Comparison of ENCODE assay signal across 11 cellular contexts in genomic region chr10:88288621-88289059, GRCh38.
DNase-seq lines count a peak whose midpoint lies in the region; ATAC-seq, FAIRE-seq and TF ChIP-seq lines count a peak whose summit lies in the region.
"Had no signal": no experiment of that assay in that cellular context is flagged by ENCODE, and none has a peak within 500 bp of the region (broad histone marks: within the 10 kb centered on the region; RNA-seq: fewer than 3 reads in every experiment).

No MANE protein-coding gene starts in this region.

- peak overlapping the region in 6 of 11 experiments; percentile 2 to 45 (median 20); a peak in 7 of 22 replicates for H3K4me2 ChIP-seq in BLaER1 treated with 17β-estradiol and CSF1 and Interleukin-3, amounts not matched to agents 10 nM and 100 nM

- FAIRE-seq in GM19239 (lab: Jason Lieb, UNC) = peak; percentile 94

- H3K4me1 ChIP-seq in BLaER1 treated with 17β-estradiol and CSF1 and Interleukin-3, amounts not matched to agents 10 nM and 100 nM = peaks cover 15 to 66% (median 40%) of the 10 kb centered on the region in 10 experiments
- H3K4me1 ChIP-seq: prostate gland had no signal

- in situ Hi-C loops in astrocyte of the cerebellum (cut with HindIII; ENCODE audit: low sequenced_read_pairs) = no loop called here

- no peaks in the 10 kb centered on the region for H4K20me1 ChIP-seq in BLaER1 treated with 17β-estradiol and CSF1 and Interleukin-3, amounts not matched to agents 10 nM and 100 nM

- peak; percentile 57 for ATAC-seq in HG03108 (IDR thresholded peaks at IDR 0.05; ENCODE audit: unreplicated experiment)

- DNase-seq in GM19239 (ENCODE audit: insufficient read length, low spot score) = no peak
- DNase-seq in astrocyte of the cerebellum (ENCODE audit: low read depth) = peak; percentile 66
- DNase-seq in NCI-H510A (lab: John Stamatoyannopoulos, UW) = no peak
- no peak for DNase-seq in GM19238 (ENCODE audit: insufficient read length, low spot score)
- DNase-seq in stimulated activated CD4-positive, alpha-beta T cell treated with anti-CD3 and anti-CD28 coated beads, Interleukin-2, amount 100 ng/mL, for 24 hours = no peak
- no peak for DNase-seq in activated T-cell treated with anti-CD3 and anti-CD28 coated beads, Interleukin-2, amount 50 U/mL, for 1 hour
- DNase-seq: activated naive CD4-positive, alpha-beta T cell treated with anti-CD3 and anti-CD28 coated beads, Interleukin-2, amount 10 ng/mL, durations not matched to agents 7 days and 5 days; heart left ventricle had no signal

- no peak overlapping the region for H3K4me3 ChIP-seq in BLaER1 treated with 17β-estradiol and CSF1 and Interleukin-3, amounts not matched to agents 10 nM and 100 nM
- no peak overlapping the region for H3K4me3 ChIP-seq in astrocyte of the cerebellum (ENCODE audit: low read depth, low read length)
- H3K4me3 ChIP-seq: heart left ventricle, prostate gland had no signal

- no peak overlapping the region for H3K27ac ChIP-seq in BLaER1 treated with 17β-estradiol and CSF1 and Interleukin-3, amounts not matched to agents 10 nM and 100 nM
- H3K27ac ChIP-seq: heart left ventricle, prostate gland had no signal

- H3K9me3 ChIP-seq in BLaER1 treated with 17β-estradiol and CSF1 and Interleukin-3, amounts not matched to agents 10 nM and 100 nM (replicated peaks in 1 of 11) = no peaks in the 10 kb centered on the region; a peak in 1 of 22 replicates
- H3K9me3 ChIP-seq: heart left ventricle, prostate gland had no signal

- H3K36me3 ChIP-seq in BLaER1 treated with 17β-estradiol and CSF1 and Interleukin-3, amounts not matched to agents 10 nM and 100 nM = no peaks in the 10 kb centered on the region
- H3K36me3 ChIP-seq: heart left ventricle, prostate gland had no signal

- no peaks in the 10 kb centered on the region for H3K27me3 ChIP-seq in BLaER1 treated with 17β-estradiol and CSF1 and Interleukin-3, amounts not matched to agents 10 nM and 100 nM
- H3K27me3 ChIP-seq: heart left ventricle had no signal

- no peak for TF ChIP-seq CTCF in astrocyte of the cerebellum (IDR thresholded peaks at IDR 0.05; ENCODE audit: low read depth, low read length, missing control alignments)

- no peak overlapping the region for H3K9ac ChIP-seq in BLaER1 treated with 17β-estradiol and CSF1 and Interleukin-3, amounts not matched to agents 10 nM and 100 nM
